Comparison of ENCODE assay signal across 10 cellular contexts in the genomic region with DNA sequence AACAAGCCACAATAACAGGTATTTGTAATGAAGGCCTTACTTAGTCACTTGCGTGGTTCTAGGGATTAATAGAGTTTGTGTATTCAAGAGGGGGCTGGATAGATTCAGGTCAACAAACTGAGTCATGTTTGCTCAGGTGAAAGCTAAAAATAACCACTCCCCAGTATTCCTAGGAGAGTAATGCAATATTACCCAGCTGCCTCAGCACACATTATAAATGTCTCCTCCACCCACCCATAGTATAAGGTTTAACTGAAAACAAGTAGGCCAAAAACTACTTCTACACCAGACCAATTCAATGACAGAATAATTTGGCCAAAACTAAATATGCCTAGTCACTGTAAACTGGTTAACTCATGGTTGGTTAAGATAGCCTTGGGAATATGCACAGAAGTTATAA. TPM values are rescaled to one million over a fixed set of nuclear protein-coding genes. Genes with fewer than 3 reads are reported as not detected.
DNase-seq lines count a peak whose midpoint lies in the region; ATAC-seq and TF ChIP-seq lines count a peak whose summit lies in the region.
"Had no signal": no experiment of that assay in that cellular context is flagged by ENCODE, and none has a peak within 500 bp of the region (broad histone marks: within the 10 kb centered on the region; RNA-seq: fewer than 3 reads in every experiment).

No MANE protein-coding gene starts in this region.

- H3K9me3 Mint-ChIP-seq in type B pancreatic cell: no peaks in the 10 kb centered on the region
- H3K9me3 Mint-ChIP-seq in activated T-helper 17 cell treated with anti-CD3 and anti-CD28 coated beads, Interleukin-2, amount 50 U/mL, for 72 hours: no peaks in the 10 kb centered on the region

- no peaks in the 10 kb centered on the region for H3K27me3 Mint-ChIP-seq in type B pancreatic cell
- H3K27me3 Mint-ChIP-seq in activated T-helper 17 cell treated with anti-CD3 and anti-CD28 coated beads, Interleukin-2, amount 50 U/mL, for 72 hours: no peaks in the 10 kb centered on the region

- H3K4me3 ChIP-seq in RWPE2 (ENCODE audit: severe bottlenecking): no peak overlapping the region

- peak overlapping the region; percentile 44 for H3K4me3 Mint-ChIP-seq in type B pancreatic cell
- H3K4me3 Mint-ChIP-seq in activated T-helper 17 cell treated with anti-CD3 and anti-CD28 coated beads, Interleukin-2, amount 50 U/mL, for 72 hours: no peak overlapping the region

- DNase-seq in NCI-H2107 treated with DMSO at 0.1 percent for 48 hours (lab: John Stamatoyannopoulos, UW; ENCODE audit: unreplicated experiment) (peak; percentile 61), NCI-H2107 (lab: John Stamatoyannopoulos, UW) (no peak), RWPE2 (ENCODE audit: low spot score) (no peak), kidney glomerular epithelial cell (lab: John Stamatoyannopoulos, UW) (peak; percentile 42), type B pancreatic cell (ENCODE audit: extremely low spot score, unreplicated experiment) (no peak), AG20443 (ENCODE audit: low spot score) (no peak), T1000 (lab: John Stamatoyannopoulos, UW) (no peak)
- DNase-seq: activated CD4-positive, alpha-beta T cell treated with anti-CD3 and anti-CD28 coated beads for 4 hours; stimulated activated naive CD8-positive, alpha-beta T cell treated with anti-CD3 and anti-CD28 coated beads, Interleukin-15, Interleukin-2, amounts not matched to agents 100 U/mL and 50 U/mL, for 24 hours had no signal

- H3K27ac ChIP-seq in RWPE2 (ENCODE audit: poor library complexity, severe bottlenecking): peak overlapping the region; percentile 65

- peak; percentile 96 for ATAC-seq in RWPE2 (ENCODE audit: low read depth)
- ATAC-seq in activated T-helper 17 cell treated with anti-CD3 and anti-CD28 coated beads, Interleukin-2, amount 50 U/mL, for 72 hours (replicated peaks): no peak
- ATAC-seq: stimulated activated naive CD8-positive, alpha-beta T cell treated with anti-CD3 and anti-CD28 coated beads, Interleukin-15, Interleukin-2, amounts not matched to agents 100 U/mL and 50 U/mL, for 24 hours had no signal

- peaks cover 49% of the 10 kb centered on the region for H3K4me1 Mint-ChIP-seq in type B pancreatic cell (ENCODE audit: unreplicated experiment)
- no peaks in the 10 kb centered on the region for H3K4me1 Mint-ChIP-seq in activated T-helper 17 cell treated with anti-CD3 and anti-CD28 coated beads, Interleukin-2, amount 50 U/mL, for 72 hours

- H3K27ac Mint-ChIP-seq in type B pancreatic cell: peak overlapping the region; percentile 82
- H3K27ac Mint-ChIP-seq in activated T-helper 17 cell treated with anti-CD3 and anti-CD28 coated beads, Interleukin-2, amount 50 U/mL, for 72 hours: no peak overlapping the region

- H3K36me3 Mint-ChIP-seq in type B pancreatic cell: peaks cover 12% of the 10 kb centered on the region
- no peaks in the 10 kb centered on the region for H3K36me3 Mint-ChIP-seq in activated T-helper 17 cell treated with anti-CD3 and anti-CD28 coated beads, Interleukin-2, amount 50 U/mL, for 72 hours (ENCODE audit: low read depth)

- TF ChIP-seq CTCF in RWPE2 (IDR thresholded peaks at IDR 0.05; ENCODE audit: poor library complexity, severe bottlenecking): no peak
- no peak for TF ChIP-seq CTCF in type B pancreatic cell (conservative IDR thresholded peaks at IDR 0.05)

- H3K36me3 ChIP-seq in RWPE2 (ENCODE audit: low read depth): 0 out of 2 replicates have a peak, but pooled peaks cover 10% of the 10 kb centered on the region

- no peaks in the 10 kb centered on the region for H3K9me3 ChIP-seq in RWPE2 (ENCODE audit: severe bottlenecking)

- peaks cover 26% of the 10 kb centered on the region for H3K4me1 ChIP-seq in RWPE2 (ENCODE audit: insufficient read depth, poor library complexity, severe bottlenecking)

- H3K27me3 ChIP-seq in RWPE2 (ENCODE audit: insufficient read depth, poor library complexity, severe bottlenecking): no peaks in the 10 kb centered on the region

RNA-seq across cellular contexts. Expression of a gene that starts 34.4 kb away (rescaled TPM):
- total RNA-seq in type B pancreatic cell (ENCODE audit: low replicate concordance): 89.1 and 306 TPM in 2 replicates
- under 1 TPM in 1 of 2 donors, not detected in 1; 0.11 TPM for total RNA-seq in activated T-helper 17 cell treated with anti-CD3 and anti-CD28 coated beads, Interleukin-2, amount 50 U/mL, for 72 hours

Comparison
In these comparisons a context has a peak if more than half of its experiments do, and no peak if none do; other contexts are left out.
1. DNase-seq: peak in NCI-H2107 treated with DMSO at 0.1 percent for 48 hours (single experiment) and kidney glomerular epithelial cell (single experiment); none in NCI-H2107 (single experiment), RWPE2 (single experiment), type B pancreatic cell (single experiment), AG20443 (single experiment) and T1000 (single experiment).
2. RNA of a gene that starts 34.4 kb away (total RNA-seq): 89.1 to 306 TPM in type B pancreatic cell; 0.11 TPM in activated T-helper 17 cell treated with anti-CD3 and anti-CD28 coated beads, Interleukin-2, amount 50 U/mL, for 72 hours; every median in the first group is over 10 times any median in the second.